ENCODE assay signal across 23 cellular contexts in the genomic region with DNA sequence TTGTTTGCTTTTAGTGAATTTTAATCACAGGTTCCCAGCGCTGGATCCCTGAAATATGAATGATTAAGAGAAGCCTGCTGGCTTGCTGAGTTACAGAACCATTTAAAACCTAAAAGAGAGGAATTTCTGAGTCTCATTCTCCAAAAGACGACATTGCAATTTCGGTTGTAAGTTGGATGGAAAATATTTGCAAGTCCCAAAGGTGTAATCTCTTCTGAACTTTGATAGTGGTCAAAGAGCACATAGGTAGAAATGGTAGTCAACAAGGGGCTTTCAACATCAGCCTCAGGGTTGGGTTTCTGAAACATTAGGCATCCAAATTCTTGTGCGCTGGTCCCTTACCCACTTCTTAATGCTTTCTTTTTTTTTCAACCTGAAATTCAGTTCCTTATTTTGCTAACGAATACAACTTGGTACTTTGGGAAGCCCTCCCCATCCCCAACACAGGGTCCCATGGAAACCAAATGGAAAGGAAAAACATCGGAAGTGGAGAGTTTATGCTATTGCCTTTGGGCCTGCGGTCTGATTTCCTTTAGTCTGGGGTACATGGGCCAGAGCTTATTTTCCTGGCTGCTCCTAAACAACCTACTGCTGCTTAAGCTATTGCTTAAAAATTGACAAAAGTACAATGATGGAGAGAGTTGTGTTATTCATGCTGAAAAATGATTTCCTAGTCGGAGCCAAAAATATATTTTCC.
"Had no signal": no experiment of that assay in that cellular context is flagged by ENCODE, and none has a peak within 500 bp of the region (broad histone marks: within the 10 kb centered on the region; RNA-seq: fewer than 3 reads in every experiment).

No MANE protein-coding gene starts in this region.

- H3K4me1 ChIP-seq: SJSA1 had no signal

- DNase-seq: KBM-7, MV-4-11, NCI-H1048, NCI-H1105, NCI-H1417, NCI-H1436 treated with DMSO at 0.1 percent for 48 hours, NCI-H1694, NCI-H187 treated with DMSO at 0.1 percent for 48 hours, NCI-H2029 treated with DMSO at 0.1 percent for 48 hours, NCI-H2171 treated with DMSO at 0.1 percent for 48 hours, NCI-H345, NCI-H446 treated with DMSO at 0.1 percent for 48 hours, NCI-H510A treated with DMSO at 0.1 percent for 48 hours, NCI-H526, NCI-H82, Right ventricle myocardium superior, RPMI8226, SIG-M5 had no signal

- H3K36me3 ChIP-seq: SJSA1 had no signal

- H3K4me3 ChIP-seq: SJSA1, SK-N-MC had no signal

- H3K27me3 ChIP-seq: SJSA1 had no signal

- H3K27ac ChIP-seq: HL-60, SJSA1, SK-N-MC had no signal

- FAIRE-seq: HTR-8/SVneo, RCC 7860 had no signal
